Comparison of ENCODE assay signal across 1 cellular context in genomic region chr19:11257827-11258380, GRCh38.
A peak's percentile ranks its signal among the peaks of the same experiment; 100 is the strongest.
TF ChIP-seq lines count a peak whose summit lies in the region.

No MANE protein-coding gene starts in this region.

TF ChIP-seq in K562, 482 proteins besides CTCF, POLR2A, EP300 and RAD21 (continued from another document):
- 0 out of 2 replicates have a peak, but pooled peaks have one; percentile 29 for TF ChIP-seq MGA (IDR thresholded peaks at IDR 0.05)
- TF ChIP-seq, protein P1, sequence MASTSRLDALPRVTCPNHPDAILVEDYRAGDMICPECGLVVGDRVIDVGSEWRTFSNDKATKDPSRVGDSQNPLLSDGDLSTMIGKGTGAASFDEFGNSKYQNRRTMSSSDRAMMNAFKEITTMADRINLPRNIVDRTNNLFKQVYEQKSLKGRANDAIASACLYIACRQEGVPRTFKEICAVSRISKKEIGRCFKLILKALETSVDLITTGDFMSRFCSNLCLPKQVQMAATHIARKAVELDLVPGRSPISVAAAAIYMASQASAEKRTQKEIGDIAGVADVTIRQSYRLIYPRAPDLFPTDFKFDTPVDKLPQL (IDR thresholded peaks at IDR 0.05; ENCODE audit: extremely low read depth, insufficient read length) = no peak
- no peak for TF ChIP-seq FOXJ2 (tag; IDR thresholded peaks at IDR 0.05)
- TF ChIP-seq ZNF354B (CRISPR knock-in tag; IDR thresholded peaks at IDR 0.05) = no peak
- peak; percentile 77 for TF ChIP-seq C11orf30 (IDR thresholded peaks at IDR 0.05; ENCODE audit: low read depth)
- no peak for TF ChIP-seq ILF3 (IDR thresholded peaks at IDR 0.05; ENCODE audit: borderline replicate concordance)
- TF ChIP-seq MAFF (IDR thresholded peaks at IDR 0.05; ENCODE audit: low read length) = peak; percentile 43
- no peak for TF ChIP-seq CCAR2 (IDR thresholded peaks at IDR 0.05; ENCODE audit: low read depth, low read length)
- TF ChIP-seq ARHGAP35 (IDR thresholded peaks at IDR 0.05; ENCODE audit: partially characterized antibody) = no peak
- TF ChIP-seq, protein P2, sequence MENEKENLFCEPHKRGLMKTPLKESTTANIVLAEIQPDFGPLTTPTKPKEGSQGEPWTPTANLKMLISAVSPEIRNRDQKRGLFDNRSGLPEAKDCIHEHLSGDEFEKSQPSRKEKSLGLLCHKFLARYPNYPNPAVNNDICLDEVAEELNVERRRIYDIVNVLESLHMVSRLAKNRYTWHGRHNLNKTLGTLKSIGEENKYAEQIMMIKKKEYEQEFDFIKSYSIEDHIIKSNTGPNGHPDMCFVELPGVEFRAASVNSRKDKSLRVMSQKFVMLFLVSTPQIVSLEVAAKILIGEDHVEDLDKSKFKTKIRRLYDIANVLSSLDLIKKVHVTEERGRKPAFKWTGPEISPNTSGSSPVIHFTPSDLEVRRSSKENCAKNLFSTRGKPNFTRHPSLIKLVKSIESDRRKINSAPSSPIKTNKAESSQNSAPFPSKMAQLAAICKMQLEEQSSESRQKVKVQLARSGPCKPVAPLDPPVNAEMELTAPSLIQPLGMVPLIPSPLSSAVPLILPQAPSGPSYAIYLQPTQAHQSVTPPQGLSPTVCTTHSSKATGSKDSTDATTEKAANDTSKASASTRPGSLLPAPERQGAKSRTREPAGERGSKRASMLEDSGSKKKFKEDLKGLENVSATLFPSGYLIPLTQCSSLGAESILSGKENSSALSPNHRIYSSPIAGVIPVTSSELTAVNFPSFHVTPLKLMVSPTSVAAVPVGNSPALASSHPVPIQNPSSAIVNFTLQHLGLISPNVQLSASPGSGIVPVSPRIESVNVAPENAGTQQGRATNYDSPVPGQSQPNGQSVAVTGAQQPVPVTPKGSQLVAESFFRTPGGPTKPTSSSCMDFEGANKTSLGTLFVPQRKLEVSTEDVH (IDR thresholded peaks at IDR 0.05; ENCODE audit: low read depth, partially characterized antibody) = no peak
- TF ChIP-seq SPI1 (IDR thresholded peaks at IDR 0.05; ENCODE audit: borderline replicate concordance, low read depth, low read length) = 0 out of 2 replicates have a peak, but pooled peaks have one; percentile 12
- TF ChIP-seq RBM25 (IDR thresholded peaks at IDR 0.05; ENCODE audit: low read depth, low read length, severe bottlenecking) = peak; percentile 55
